ENCODE assay signal across 26 cellular contexts in the genomic region with DNA sequence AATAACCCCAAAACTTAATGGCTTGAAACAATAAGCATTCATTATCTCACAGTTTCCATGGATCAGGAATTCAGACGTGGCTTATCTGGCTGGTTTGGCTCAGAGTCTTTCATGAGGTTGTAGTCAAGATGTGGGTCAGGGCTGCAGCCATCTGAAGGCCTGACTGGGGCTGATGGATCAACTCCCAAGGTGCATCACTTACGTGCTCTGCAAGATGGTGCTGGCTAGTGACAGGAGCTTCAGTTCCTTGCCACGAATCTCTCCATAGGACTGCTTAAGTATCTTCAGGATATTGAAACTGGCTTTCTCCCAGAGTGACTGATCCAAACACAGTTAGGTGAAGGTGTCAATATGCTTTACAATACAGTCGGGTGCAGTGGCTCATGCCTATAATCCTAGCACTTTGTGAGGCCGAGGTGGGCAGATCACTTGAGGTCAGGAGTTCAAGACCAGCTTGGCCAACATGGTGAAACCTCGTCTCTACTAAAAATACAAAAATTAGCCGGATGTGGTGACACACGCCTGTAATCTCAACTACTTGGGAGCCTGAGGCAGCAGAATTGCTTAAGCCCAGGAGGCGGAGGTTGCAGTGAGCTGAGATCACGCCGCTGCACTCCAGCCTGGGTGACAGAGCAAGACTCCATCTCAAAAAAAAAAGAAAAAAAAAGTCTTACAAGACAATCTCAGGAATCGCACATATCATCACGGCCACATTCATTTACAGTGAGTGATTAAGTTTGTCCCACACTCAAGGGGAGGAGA. TPM values are rescaled to one million over a fixed set of nuclear protein-coding genes. Genes with fewer than 3 reads are reported as not detected.
"Had no signal": no experiment of that assay in that cellular context is flagged by ENCODE, and none has a peak within 500 bp of the region (broad histone marks: within the 10 kb centered on the region; RNA-seq: fewer than 3 reads in every experiment).

No MANE protein-coding gene starts in this region.

- H3K27me3 ChIP-seq: esophagus muscularis mucosa, heart right ventricle, left lung, right atrium auricular region, suprapubic skin, transverse colon, vagina had no signal

- H3K27ac Mint-ChIP-seq: dendritic cell treated with granulocyte-macrophage colony-stimulating factor and Interleukin-4, amounts not matched to agents 40 ng/mL and 50 ng/mL, for 4 days; naive thymus-derived CD8-positive, alpha-beta T cell; nephron progenitor cell; stimulated activated naive CD8-positive, alpha-beta T cell treated with anti-CD3 and anti-CD28 coated beads, Interleukin-15, amount 100 ng/mL, for 72 hours had no signal

- H3K27me3 Mint-ChIP-seq: dendritic cell treated with granulocyte-macrophage colony-stimulating factor and Interleukin-4, amounts not matched to agents 40 ng/mL and 50 ng/mL, for 4 days had no signal

- H3K4me3 ChIP-seq: esophagus muscularis mucosa, heart right ventricle, left lung, prostate gland, right atrium auricular region, smooth muscle cell, suprapubic skin, transverse colon, vagina had no signal

- H3K36me3 Mint-ChIP-seq: naive thymus-derived CD8-positive, alpha-beta T cell had no signal

- H3K4me1 ChIP-seq: foreskin keratinocyte, prostate gland, suprapubic skin, transverse colon, vagina had no signal

- H3K9me3 Mint-ChIP-seq: dendritic cell treated with granulocyte-macrophage colony-stimulating factor and Interleukin-4, amounts not matched to agents 40 ng/mL and 50 ng/mL, for 4 days; naive thymus-derived CD8-positive, alpha-beta T cell; nephron progenitor cell; stimulated activated naive CD8-positive, alpha-beta T cell treated with anti-CD3 and anti-CD28 coated beads, Interleukin-15, amount 100 ng/mL, for 72 hours had no signal

- DNase-seq: effector CD8-positive, alpha-beta T cell; foreskin keratinocyte; glutamatergic neuron; heart right ventricle; hippocampal formation; left cardiac atrium; left lung; mesenchymal stem cell; midbrain; naive thymus-derived CD8-positive, alpha-beta T cell; nephron progenitor cell; nucleus accumbens; stimulated activated CD4-positive, alpha-beta T cell treated with anti-CD3 and anti-CD28 coated beads, Interleukin-12 subunit alpha, Interleukin-12 subunit beta, amount 100 ng/mL, for 4 hours; stimulated activated CD4-positive, alpha-beta T cell treated with anti-CD3 and anti-CD28 coated beads, Interleukin-1b, Interleukin-23, amount 100 ng/mL, for 48 hours; stimulated activated CD4-positive, alpha-beta T cell treated with anti-CD3 and anti-CD28 coated beads, Interleukin-4, amount 100 ng/mL, for 1 hour; stimulated activated CD8-positive, alpha-beta memory T cell treated with anti-CD3 and anti-CD28 coated beads, Interleukin-4, amount 100 ng/mL, for 48 hours; stimulated activated naive CD8-positive, alpha-beta T cell treated with anti-CD3 and anti-CD28 coated beads, Interleukin-15, amount 100 ng/mL, for 72 hours; transverse colon had no signal

- H3K36me3 ChIP-seq: esophagus muscularis mucosa, heart right ventricle, left lung, prostate gland, right atrium auricular region, suprapubic skin, transverse colon, vagina had no signal

- ATAC-seq: foreskin keratinocyte; heart right ventricle; left cardiac atrium; left lung; naive thymus-derived CD8-positive, alpha-beta T cell; sciatic nerve; stimulated activated naive CD8-positive, alpha-beta T cell treated with anti-CD3 and anti-CD28 coated beads, Interleukin-15, amount 100 ng/mL, for 72 hours had no signal

- H3K4me2 ChIP-seq: smooth muscle cell had no signal

- H3K4me1 Mint-ChIP-seq: naive thymus-derived CD8-positive, alpha-beta T cell; stimulated activated naive CD8-positive, alpha-beta T cell treated with anti-CD3 and anti-CD28 coated beads, Interleukin-15, amount 100 ng/mL, for 72 hours had no signal

- H3K9me3 ChIP-seq: esophagus muscularis mucosa, heart right ventricle, left lung, prostate gland, right atrium auricular region, suprapubic skin, transverse colon, vagina had no signal

- H3K4me3 Mint-ChIP-seq: dendritic cell treated with granulocyte-macrophage colony-stimulating factor and Interleukin-4, amounts not matched to agents 40 ng/mL and 50 ng/mL, for 4 days; naive thymus-derived CD8-positive, alpha-beta T cell; nephron progenitor cell; stimulated activated naive CD8-positive, alpha-beta T cell treated with anti-CD3 and anti-CD28 coated beads, Interleukin-15, amount 100 ng/mL, for 72 hours had no signal

- H3K27ac ChIP-seq: esophagus muscularis mucosa, foreskin keratinocyte, heart right ventricle, left lung, prostate gland, right atrium auricular region, suprapubic skin, transverse colon, vagina had no signal

RNA-seq across cellular contexts. Expression of a gene that starts 28.5 kb away (rescaled TPM):
- total RNA-seq: naive thymus-derived CD8-positive, alpha-beta T cell had no signal
- polyA plus RNA-seq: naive thymus-derived CD8-positive, alpha-beta T cell had no signal
